8 cellular contexts compared by ENCODE assay signal in genomic region chr21:45644041-45644906, GRCh38. TPM values are rescaled to one million over a fixed set of nuclear protein-coding genes. Genes with fewer than 3 reads are reported as not detected.
DNase-seq lines count a peak whose midpoint lies in the region; ATAC-seq and TF ChIP-seq lines count a peak whose summit lies in the region.

No MANE protein-coding gene starts in this region.

- peaks cover 27 to 33% of the 10 kb centered on the region in 2 experiments for H3K4me1 ChIP-seq in neutrophil (ENCODE audit: control insufficient read depth in 1 of 2, insufficient read depth in 1 of 2, low read depth in 1 of 2, low read length in 1 of 2)

- no peaks in the 10 kb centered on the region for H3K27me3 ChIP-seq in neutrophil

- no peaks in the 10 kb centered on the region for H3K9me3 ChIP-seq in neutrophil

- no peaks in the 10 kb centered on the region for H3K36me3 ChIP-seq in neutrophil

- TF ChIP-seq CTCF in coronary artery (IDR thresholded peaks at IDR 0.05), result no peak
- TF ChIP-seq CTCF in neutrophil (IDR thresholded peaks at IDR 0.05), result no peak

- DNase-seq in NCI-H2171 treated with DMSO at 0.1 percent for 48 hours (lab: John Stamatoyannopoulos, UW), result peak; percentile 6
- no peak for DNase-seq in NCI-H2171 (lab: John Stamatoyannopoulos, UW)
- peak; percentile 15 for DNase-seq in NOMO-1 treated with DMSO at 0.1 percent for 48 hours (lab: John Stamatoyannopoulos, UW; ENCODE audit: unreplicated experiment)
- DNase-seq in coronary artery (ENCODE audit: low spot score), result no peak
- DNase-seq in stimulated activated naive CD4-positive, alpha-beta T cell treated with Interleukin-2 at 50 U/mL for 16 hours (lab: John Stamatoyannopoulos, UW), result no peak
- DNase-seq in HT-29 (ENCODE audit: low spot score), result no peak

- H3K4me3 ChIP-seq in coronary artery (peak overlapping the region; percentile 78), neutrophil (ENCODE audit: low read depth in 1 of 2, low read length in 1 of 2) (peak overlapping the region; percentile 50 to 62)

- H3K27ac ChIP-seq in coronary artery (peak overlapping the region in 1 of 2 donors; percentile 70), neutrophil (peak overlapping the region; percentile 88)

- no peak for ATAC-seq in HG02623 (IDR thresholded peaks at IDR 0.05; ENCODE audit: unreplicated experiment)

RNA-seq across cellular contexts. Expression of gene PCBP3, which starts 0.7 kb away (rescaled TPM):
- not detected in 2 replicates for total RNA-seq in HT-29 (2014; rRNA removed; shearing (Covaris generic))

Comparison
In these comparisons a context has a peak if more than half of its experiments do, and no peak if none do; other contexts are left out.
1. DNase-seq: peak in NCI-H2171 treated with DMSO at 0.1 percent for 48 hours (single experiment) and NOMO-1 treated with DMSO at 0.1 percent for 48 hours (single experiment); none in NCI-H2171 (single experiment), coronary artery (single experiment), stimulated activated naive CD4-positive, alpha-beta T cell treated with Interleukin-2 at 50 U/mL for 16 hours (single experiment) and HT-29 (single experiment).